18 cellular contexts compared by ENCODE assay signal in genomic region chr11:78662811-78663210, GRCh38.
DNase-seq lines count a peak whose midpoint lies in the region; ATAC-seq, FAIRE-seq and TF ChIP-seq lines count a peak whose summit lies in the region.
"Had no signal": no experiment of that assay in that cellular context is flagged by ENCODE, and none has a peak within 500 bp of the region (broad histone marks: within the 10 kb centered on the region; RNA-seq: fewer than 3 reads in every experiment).

No MANE protein-coding gene starts in this region.

- no peaks in the 10 kb centered on the region for H3K27me3 Mint-ChIP-seq in endodermal cell (ENCODE audit: insufficient read depth)
- H3K27me3 Mint-ChIP-seq: CD4-positive, alpha-beta memory T cell had no signal

- H3K4me1 Mint-ChIP-seq in endodermal cell: no peaks in the 10 kb centered on the region
- H3K4me1 Mint-ChIP-seq: CD4-positive, alpha-beta memory T cell had no signal

- no peak overlapping the region for H3K27ac Mint-ChIP-seq in endodermal cell
- H3K27ac Mint-ChIP-seq: CD4-positive, alpha-beta memory T cell; HFFc6 had no signal

- no peak overlapping the region for H3K4me3 ChIP-seq in bronchial epithelial cell (ENCODE audit: low read depth, low read length)
- no peak overlapping the region for H3K4me3 ChIP-seq in endodermal cell (ENCODE audit: low read length)
- H3K4me3 ChIP-seq in aorta (ENCODE audit: low read length in 2 of 2): no peak overlapping the region
- H3K4me3 ChIP-seq: GM23248, HAP-1 had no signal

- no peaks in the 10 kb centered on the region for H3K27me3 ChIP-seq in bronchial epithelial cell (ENCODE audit: control insufficient read depth, insufficient read depth, low read length)
- no peaks in the 10 kb centered on the region for H3K27me3 ChIP-seq in endodermal cell (ENCODE audit: control insufficient read depth, insufficient read depth, low read length, poor library complexity, severe bottlenecking)
- H3K27me3 ChIP-seq in aorta (ENCODE audit: control insufficient read depth in 1 of 2, insufficient read depth in 2 of 2, low read length in 1 of 2): no peaks in the 10 kb centered on the region

- H3K9me3 Mint-ChIP-seq in endodermal cell: no peaks in the 10 kb centered on the region
- H3K9me3 Mint-ChIP-seq: HFFc6 had no signal

- no peak overlapping the region for H3K4me3 Mint-ChIP-seq in endodermal cell
- H3K4me3 Mint-ChIP-seq: HFFc6 had no signal

- no peak overlapping the region for H3K27ac ChIP-seq in endodermal cell (ENCODE audit: low read depth, low read length)
- H3K27ac ChIP-seq in aorta (ENCODE audit: low read depth in 1 of 2, low read length in 2 of 2): no peak overlapping the region
- H3K27ac ChIP-seq: GM23248 had no signal

- DNase-seq in bronchial epithelial cell (ENCODE audit: low read depth): peak; percentile 35
- DNase-seq in endodermal cell: peak; percentile 11
- peak; percentile 25 for DNase-seq in islet precursor cell
- no peak for DNase-seq in urothelium cell line (ENCODE audit: low spot score)
- no peak for DNase-seq in aorta
- no peak for DNase-seq in COLO668 (lab: John Stamatoyannopoulos, UW; ENCODE audit: unreplicated experiment)
- DNase-seq: C1 segment of cervical spinal cord; CD4-positive, alpha-beta memory T cell; DMS153; DND-41; GM23248; HFFc6 had no signal

- intact Hi-C loops in aorta (cut with DNase I): no loop called here

- peaks cover 74% of the 10 kb centered on the region for H3K36me3 Mint-ChIP-seq in endodermal cell (ENCODE audit: low read depth)
- H3K36me3 Mint-ChIP-seq: CD4-positive, alpha-beta memory T cell had no signal

- H3K9ac ChIP-seq in endodermal cell (ENCODE audit: extremely low read depth, low read length, poor library complexity, severe bottlenecking): no peak overlapping the region
- H3K9ac ChIP-seq: GM23248 had no signal

- 92 to 95% methylated on average over 2 of the region's 2 CpGs for WGBS in endodermal cell (ENCODE audit: insufficient coverage in 1 of 2, insufficient read length in 1 of 2), 2 experiments
- WGBS in aorta, 2 donors: 88 to 100% methylated on average over 2 of the region's 2 CpGs

- no peaks in the 10 kb centered on the region for H3K9me3 ChIP-seq in endodermal cell (ENCODE audit: control insufficient read depth, low read length)
- no peaks in the 10 kb centered on the region for H3K9me3 ChIP-seq in aorta (ENCODE audit: control insufficient read depth, low read length)
- H3K9me3 ChIP-seq: Caco-2, HAP-1 had no signal

- ATAC-seq in GM21717 (IDR thresholded peaks at IDR 0.05; ENCODE audit: unreplicated experiment): no peak
- ATAC-seq in aorta (ENCODE audit: low FRiP score): no peak

- TF ChIP-seq CTCF in bronchial epithelial cell (IDR thresholded peaks at IDR 0.05; ENCODE audit: insufficient read depth, low read length, severe bottlenecking) (no peak), endodermal cell (conservative IDR thresholded peaks at IDR 0.05) (no peak)

- H3K36me3 ChIP-seq in bronchial epithelial cell (ENCODE audit: control insufficient read depth, insufficient read depth, low read length) (no peaks in the 10 kb centered on the region), endodermal cell (ENCODE audit: control insufficient read depth, insufficient read depth, low read length) (peaks cover 4% of the 10 kb centered on the region), aorta (ENCODE audit: control insufficient read depth in 1 of 2, insufficient read depth in 2 of 2, low read length in 1 of 2) (peaks cover 0 to 1% of the 10 kb centered on the region in 2 donors)
- H3K36me3 ChIP-seq: HAP-1 had no signal

- FAIRE-seq in bronchial epithelial cell (lab: Jason Lieb, UNC): peak; percentile 80
- peak; percentile 27 for FAIRE-seq in urothelium cell line (lab: Jason Lieb, UNC)
- FAIRE-seq: G401.6, GM12892, H1 had no signal

- no peaks in the 10 kb centered on the region for H3K4me1 ChIP-seq in endodermal cell (ENCODE audit: control insufficient read depth, insufficient read depth, low read length)
- H3K4me1 ChIP-seq in aorta (ENCODE audit: control insufficient read depth in 1 of 2, insufficient read depth in 2 of 2, low read length in 2 of 2): no peaks in the 10 kb centered on the region
- H3K4me1 ChIP-seq: Caco-2, HAP-1 had no signal

Comparison
In these comparisons a context has a peak if more than half of its experiments do, and no peak if none do; other contexts are left out.
1. DNase-seq: peak in bronchial epithelial cell (single experiment), endodermal cell (single experiment) and islet precursor cell (single experiment); none in urothelium cell line (single experiment), aorta (0 of 2) and COLO668 (single experiment).